ENCODE assay signal across 8 cellular contexts in the genomic region with DNA sequence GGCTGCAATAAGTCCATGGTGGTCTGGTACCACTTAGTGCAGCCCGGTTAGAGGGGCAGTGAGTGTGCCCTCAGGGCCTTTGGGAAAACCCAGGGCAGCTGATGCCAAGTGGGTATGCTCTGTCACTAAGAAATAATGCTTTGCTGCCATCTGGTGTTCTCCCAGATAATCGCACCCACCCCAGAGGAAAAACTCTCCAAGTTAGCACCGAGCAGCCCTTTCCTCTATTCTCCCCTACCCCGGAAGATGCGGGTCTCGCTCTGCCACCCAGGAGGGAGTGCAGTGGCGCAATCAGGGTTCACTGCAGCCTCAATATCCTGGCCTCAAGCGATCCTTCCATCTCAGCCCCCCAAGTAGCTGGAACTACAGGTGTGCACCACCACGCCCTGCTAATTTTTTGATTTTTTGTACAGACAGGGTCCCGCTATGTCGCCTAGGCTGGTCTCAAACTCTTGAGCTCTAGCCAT.
DNase-seq lines count a peak whose midpoint lies in the region; ATAC-seq and TF ChIP-seq lines count a peak whose summit lies in the region.

No MANE protein-coding gene starts in this region.

- no peak for ATAC-seq in GM19395 (IDR thresholded peaks at IDR 0.05; ENCODE audit: unreplicated experiment)

- H3K27ac ChIP-seq in caudate nucleus (ENCODE audit: low read depth, low read length): no peak overlapping the region

- no peak overlapping the region for H3K4me3 ChIP-seq in AG10803 (ENCODE audit: low read length)

- TF ChIP-seq CTCF in AG10803 (conservative IDR thresholded peaks at IDR 0.05; ENCODE audit: low read length) (peak; percentile 89), GM20000 (IDR thresholded peaks at IDR 0.05; ENCODE audit: extremely low read depth, missing control alignments) (peak; percentile 76)

- DNase-seq in AG10803 (ENCODE audit: low read depth): peak; percentile 48
- peak; percentile 83 for DNase-seq in GM20000 (ENCODE audit: low spot score)
- peak; percentile 76 for DNase-seq in NCI-H2227 (lab: John Stamatoyannopoulos, UW; ENCODE audit: unreplicated experiment)
- peak; percentile 43 for DNase-seq in activated CD4-positive, CD25-positive, alpha-beta regulatory T cell treated with anti-CD3 and anti-CD28 coated beads, Interleukin-2, amount 50 U/mL, for 16 hours (ENCODE audit: low read depth, low spot score)
- peak in 47 of 61 donors; percentile 6 to 73 (median 40) for DNase-seq in caudate nucleus (lab: John Stamatoyannopoulos, UW)
- peak; percentile 65 for DNase-seq in kidney glomerular epithelial cell (lab: John Stamatoyannopoulos, UW)
- DNase-seq in stimulated activated CD4-positive, alpha-beta T cell treated with anti-CD3 and anti-CD28 coated beads, Interleukin-2, amount 100 ng/mL, for 48 hours: peak; percentile 65 to 66
